In the genomic region with DNA sequence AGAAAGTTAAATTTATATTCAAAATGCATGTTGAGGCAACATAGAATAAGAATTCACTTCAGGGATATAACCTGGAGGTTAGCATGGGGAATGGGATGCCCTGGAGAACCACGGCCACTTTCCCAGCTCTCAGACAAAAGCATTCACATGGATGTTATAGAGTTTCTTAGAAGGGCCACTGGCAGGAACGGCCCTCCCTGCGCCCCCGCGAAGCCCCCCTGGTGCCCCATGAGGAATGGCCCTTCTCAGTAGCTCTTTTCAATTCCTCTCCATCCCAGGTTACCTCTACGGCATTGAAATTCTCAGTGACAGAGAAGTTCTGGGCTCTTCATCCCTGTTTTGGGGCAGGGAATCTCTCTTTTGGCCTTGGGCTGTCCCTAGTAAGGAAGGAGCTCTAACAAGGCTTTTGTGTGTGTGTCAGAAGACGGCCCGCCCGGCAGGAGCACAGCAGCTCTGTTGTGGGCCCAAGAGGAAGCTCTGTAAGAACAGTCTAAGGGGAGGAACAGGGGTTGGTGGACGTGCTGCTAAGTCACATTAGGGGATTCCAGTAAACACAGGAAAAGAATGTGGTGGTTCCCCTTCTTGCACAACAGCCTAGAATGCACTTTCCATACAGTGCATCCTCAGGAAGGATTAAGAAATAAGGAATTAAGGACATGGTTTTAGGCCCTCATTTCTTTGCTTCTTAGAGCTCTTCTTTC, we compare ENCODE assay signal across 8 cellular contexts.
DNase-seq lines count a peak whose midpoint lies in the region; FAIRE-seq and TF ChIP-seq lines count a peak whose summit lies in the region.

No MANE protein-coding gene starts in this region.

- POLR2A ChIA-PET in GM10248 (lab: Yijun Ruan, JAX): no interaction called here

- H3K36me3 Mint-ChIP-seq in Calu3 (ENCODE audit: insufficient read depth, unreplicated experiment) (peaks cover 10% of the 10 kb centered on the region), osteocyte (ENCODE audit: unreplicated experiment) (no peaks in the 10 kb centered on the region)

- H3K4me3 Mint-ChIP-seq in Calu3 (ENCODE audit: low read depth, unreplicated experiment): no peak overlapping the region
- no peak overlapping the region for H3K4me3 Mint-ChIP-seq in osteocyte (ENCODE audit: unreplicated experiment)

- no peak for TF ChIP-seq CTCF in Calu3 (IDR thresholded peaks at IDR 0.05; ENCODE audit: unreplicated experiment)
- no peak for TF ChIP-seq CTCF in fibroblast of villous mesenchyme (IDR thresholded peaks at IDR 0.05; ENCODE audit: insufficient read depth, low read depth, low read length)
- TF ChIP-seq CTCF in osteocyte (IDR thresholded peaks at IDR 0.05): no peak
- no peak for TF ChIP-seq CTCF in GM10248 (IDR thresholded peaks at IDR 0.05; ENCODE audit: control extremely low read depth, extremely low read depth, low read depth, missing control alignments)

- H3K4me1 Mint-ChIP-seq in Calu3 (ENCODE audit: low read depth, unreplicated experiment) (peaks cover 61% of the 10 kb centered on the region), osteocyte (ENCODE audit: unreplicated experiment) (peaks cover 15% of the 10 kb centered on the region)

- no peak for FAIRE-seq in RCC 7860 (lab: Jason Lieb, UNC)

- CTCF ChIA-PET in Calu3 (lab: Charles Lee): no interaction called here
- CTCF ChIA-PET in GM10248 (lab: Yijun Ruan, JAX): interaction anchor here (1.0 to 7.3 kb wide), 6 partner anchors 24 to 181 kb away, joined by 3 to 92 read pairs (median 7); no protein-coding TSS in a partner anchor

- intact Hi-C loops in Calu3 (cut with micrococcal nuclease; ENCODE audit: unreplicated experiment): no loop called here

- H3K4me3 ChIP-seq in fibroblast of villous mesenchyme (ENCODE audit: low read depth, low read length): no peak overlapping the region

- peak; percentile 41 for DNase-seq in Calu3
- DNase-seq in RCC 7860 (ENCODE audit: low spot score): peak; percentile 43
- peak; percentile 40 for DNase-seq in fibroblast of villous mesenchyme (ENCODE audit: low read depth)
- DNase-seq in osteocyte (ENCODE audit: extremely low spot score, unreplicated experiment): no peak
- DNase-seq in NCI-H524 (lab: John Stamatoyannopoulos, UW): no peak
- no peak for DNase-seq in GM10248 (ENCODE audit: extremely low spot score)
- DNase-seq in mesenteric fat pad (ENCODE audit: low spot score): no peak
- no peak for DNase-seq in HPDE6-E6E7 (ENCODE audit: extremely low spot score)

- peak overlapping the region; percentile 58 for H3K27ac Mint-ChIP-seq in Calu3 (ENCODE audit: unreplicated experiment)
- peak overlapping the region; percentile 52 for H3K27ac Mint-ChIP-seq in osteocyte (ENCODE audit: unreplicated experiment)

- H3K27me3 Mint-ChIP-seq in Calu3 (ENCODE audit: unreplicated experiment): no peaks in the 10 kb centered on the region
- no peaks in the 10 kb centered on the region for H3K27me3 Mint-ChIP-seq in osteocyte (ENCODE audit: unreplicated experiment)

- peaks cover 3% of the 10 kb centered on the region for H3K9me3 Mint-ChIP-seq in Calu3 (ENCODE audit: low read depth, unreplicated experiment)
- H3K9me3 Mint-ChIP-seq in osteocyte (ENCODE audit: unreplicated experiment): no peaks in the 10 kb centered on the region

- BruUV-seq in Calu3 (replicated peaks; lab: Mats Ljungman, UMichigan): no TSS peak

Comparison
In these comparisons a context has a peak if more than half of its experiments do, and no peak if none do; other contexts are left out.
1. DNase-seq: peak in Calu3 (single experiment), RCC 7860 (single experiment) and fibroblast of villous mesenchyme (single experiment); none in osteocyte (single experiment), NCI-H524 (0 of 2), GM10248 (single experiment), mesenteric fat pad (single experiment) and HPDE6-E6E7 (single experiment).